Comparison of ENCODE assay signal across 8 cellular contexts in genomic region chr2:29196792-29197788, GRCh38.
A peak's percentile ranks its signal among the peaks of the same experiment; 100 is the strongest.
DNase-seq lines count a peak whose midpoint lies in the region; ATAC-seq lines count a peak whose summit lies in the region.

No MANE protein-coding gene starts in this region.

- H3K4me3 ChIP-seq in iPS DF 6.9 (ENCODE audit: low read length): no peak overlapping the region

- no CpG with 5 or more reads among the region's 14 CpGs for WGBS in iPS DF 6.9 (ENCODE audit: insufficient coverage, insufficient read length)

- ATAC-seq in GM21515 (IDR thresholded peaks at IDR 0.05; ENCODE audit: unreplicated experiment): peak; percentile 81
- no peak for ATAC-seq in GM19452 (IDR thresholded peaks at IDR 0.05; ENCODE audit: unreplicated experiment)

- H3K9me3 ChIP-seq in iPS DF 6.9 (ENCODE audit: control insufficient read depth, insufficient read depth, low read length): no peaks in the 10 kb centered on the region

- H3K27me3 ChIP-seq in iPS DF 6.9 (ENCODE audit: control insufficient read depth, insufficient read depth, low read length): no peaks in the 10 kb centered on the region

- DNase-seq in AML-193 (lab: John Stamatoyannopoulos, UW) (peak; percentile 42 to 47), NCI-H1694 (lab: John Stamatoyannopoulos, UW) (peak; percentile 32), T-helper 9 cell (peak; percentile 71), astrocyte of the hippocampus (ENCODE audit: low read depth, low spot score) (peak; percentile 76), iPS DF 6.9 (ENCODE audit: low read depth, low spot score) (peak; percentile 47)
- DNase-seq in stimulated activated CD4-positive, alpha-beta T cell treated with anti-CD3 and anti-CD28 coated beads, Interleukin-15, amount 100 ng/mL, for 1 hour (ENCODE audit: low read depth in 1 of 2, low spot score in 1 of 2): peak; percentile 58 to 61

- H3K4me1 ChIP-seq in iPS DF 6.9 (ENCODE audit: control insufficient read depth, insufficient read depth, low read length): no peaks in the 10 kb centered on the region

- H3K27ac ChIP-seq in iPS DF 6.9 (ENCODE audit: low read length): no peak overlapping the region

- no peaks in the 10 kb centered on the region for H3K36me3 ChIP-seq in iPS DF 6.9 (ENCODE audit: control insufficient read depth, insufficient read depth, low read length)
